Comparison of ENCODE assay signal across 29 cellular contexts in the genomic region with DNA sequence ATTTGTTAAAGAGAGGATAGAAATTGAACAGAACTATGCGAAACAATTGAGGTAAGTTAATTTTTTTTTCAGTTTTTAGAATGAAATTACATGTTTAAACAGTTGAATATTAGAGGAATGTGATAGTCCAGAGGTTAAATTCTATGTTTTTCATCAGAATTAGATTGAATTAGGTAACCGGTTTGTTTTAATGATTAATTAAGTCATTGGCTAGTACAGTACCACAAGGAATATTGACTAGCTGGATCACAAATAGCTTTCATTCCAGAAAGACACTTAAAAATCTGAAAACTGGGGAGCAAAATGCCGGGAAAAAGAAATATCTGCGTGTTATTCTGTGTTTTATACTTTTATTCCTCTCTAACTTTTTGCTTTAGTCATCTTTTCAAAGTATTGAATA.
"Had no signal": no experiment of that assay in that cellular context is flagged by ENCODE, and none has a peak within 500 bp of the region (broad histone marks: within the 10 kb centered on the region; RNA-seq: fewer than 3 reads in every experiment).

No MANE protein-coding gene starts in this region.

- H3K4me3 Mint-ChIP-seq: naive B cell; naive thymus-derived CD8-positive, alpha-beta T cell; natural killer cell treated with Interleukin-12 subunit alpha and Interleukin-12 subunit beta and Interleukin-15 and Interleukin-18, amount 100 ng/mL, for 72 hours; nephron progenitor cell; neural crest cell; stimulated activated memory B cell treated with anti-CD40 and anti-IgM and Interleukin-4, amounts not matched to agents 10 μg/mL and 1 μg/mL and 100 μg/mL, for 72 hours; stimulated activated naive CD8-positive, alpha-beta T cell treated with anti-CD3 and anti-CD28 coated beads, Interleukin-15, amount 100 ng/mL, for 72 hours; type B pancreatic cell had no signal

- H3K4me3 ChIP-seq: pancreas, psoas muscle, skin epidermis, smooth muscle cell, spleen, suprapubic skin, testis, tibial artery, transverse colon, upper lobe of right lung, uterus had no signal

- H3K27me3 Mint-ChIP-seq: naive B cell; stimulated activated memory B cell treated with anti-CD40 and anti-IgM and Interleukin-4, amounts not matched to agents 10 μg/mL and 1 μg/mL and 100 μg/mL, for 72 hours; stimulated activated naive CD8-positive, alpha-beta T cell treated with anti-CD3 and anti-CD28 coated beads, Interleukin-15, amount 100 ng/mL, for 72 hours; type B pancreatic cell had no signal

- H3K27ac ChIP-seq: pancreas, psoas muscle, skin epidermis, spleen, suprapubic skin, testis, tibial artery, transverse colon, upper lobe of right lung, uterus had no signal

- H3K4me1 Mint-ChIP-seq: naive thymus-derived CD8-positive, alpha-beta T cell; stimulated activated naive CD8-positive, alpha-beta T cell treated with anti-CD3 and anti-CD28 coated beads, Interleukin-15, amount 100 ng/mL, for 72 hours had no signal

- H3K36me3 Mint-ChIP-seq: naive thymus-derived CD8-positive, alpha-beta T cell; natural killer cell treated with Interleukin-12 subunit alpha and Interleukin-12 subunit beta and Interleukin-15 and Interleukin-18, amount 100 ng/mL, for 72 hours had no signal

- H3K9me3 ChIP-seq: pancreas, psoas muscle, spleen, suprapubic skin, testis, tibial artery, transverse colon, upper lobe of right lung, uterus had no signal

- H3K4me2 ChIP-seq: smooth muscle cell had no signal

- H3K4me1 ChIP-seq: psoas muscle, spleen, suprapubic skin, testis, tibial artery, upper lobe of right lung, uterus had no signal

- H3K9me3 Mint-ChIP-seq: naive thymus-derived CD8-positive, alpha-beta T cell; natural killer cell treated with Interleukin-12 subunit alpha and Interleukin-12 subunit beta and Interleukin-15 and Interleukin-18, amount 100 ng/mL, for 72 hours; stimulated activated naive CD8-positive, alpha-beta T cell treated with anti-CD3 and anti-CD28 coated beads, Interleukin-15, amount 100 ng/mL, for 72 hours had no signal

- H3K27ac Mint-ChIP-seq: naive thymus-derived CD8-positive, alpha-beta T cell; natural killer cell treated with Interleukin-12 subunit alpha and Interleukin-12 subunit beta and Interleukin-15 and Interleukin-18, amount 100 ng/mL, for 72 hours; stimulated activated memory B cell treated with anti-CD40 and anti-IgM and Interleukin-4, amounts not matched to agents 10 μg/mL and 1 μg/mL and 100 μg/mL, for 72 hours; stimulated activated naive CD8-positive, alpha-beta T cell treated with anti-CD3 and anti-CD28 coated beads, Interleukin-15, amount 100 ng/mL, for 72 hours; type B pancreatic cell had no signal

- ATAC-seq: naive thymus-derived CD8-positive, alpha-beta T cell; natural killer cell treated with Interleukin-12 subunit alpha and Interleukin-12 subunit beta and Interleukin-15 and Interleukin-18, amount 100 ng/mL, for 72 hours; pancreas; psoas muscle; right cardiac atrium; sciatic nerve; stimulated activated memory B cell treated with anti-CD40 and anti-IgM and Interleukin-4, amounts not matched to agents 10 μg/mL and 1 μg/mL and 100 μg/mL, for 72 hours; stimulated activated naive CD8-positive, alpha-beta T cell treated with anti-CD3 and anti-CD28 coated beads, Interleukin-15, amount 100 ng/mL, for 72 hours; stimulated activated naive CD8-positive, alpha-beta T cell treated with anti-CD3 and anti-CD28 coated beads, Interleukin-15, Interleukin-2, amounts not matched to agents 100 U/mL and 50 U/mL, for 24 hours; upper lobe of right lung had no signal

- DNase-seq: naive B cell; naive thymus-derived CD8-positive, alpha-beta T cell; nephron progenitor cell; pancreas; psoas muscle; right cardiac atrium; spleen; stimulated activated CD4-positive, alpha-beta T cell treated with anti-CD3 and anti-CD28 coated beads, Interleukin-12 subunit alpha, Interleukin-12 subunit beta, amount 100 ng/mL, for 4 hours; stimulated activated CD4-positive, alpha-beta T cell treated with anti-CD3 and anti-CD28 coated beads, Interleukin-1b, Interleukin-23, amount 100 ng/mL, for 48 hours; stimulated activated CD4-positive, alpha-beta T cell treated with anti-CD3 and anti-CD28 coated beads, Interleukin-4, amount 100 ng/mL, for 1 hour; stimulated activated CD4-positive, alpha-beta T cell treated with anti-CD3 and anti-CD28 coated beads, Interleukin-4, amount 100 ng/mL, for 4 hours; stimulated activated CD8-positive, alpha-beta memory T cell treated with anti-CD3 and anti-CD28 coated beads, Interleukin-4, amount 100 ng/mL, for 48 hours; stimulated activated naive CD4-positive, alpha-beta T cell; stimulated activated naive CD8-positive, alpha-beta T cell treated with anti-CD3 and anti-CD28 coated beads, Interleukin-15, amount 100 ng/mL, for 72 hours; stimulated activated naive CD8-positive, alpha-beta T cell treated with anti-CD3 and anti-CD28 coated beads, Interleukin-15, Interleukin-2, amounts not matched to agents 100 U/mL and 50 U/mL, for 24 hours; substantia nigra; testis; tibial artery; transverse colon; upper lobe of right lung; uterus had no signal

- H3K27me3 ChIP-seq: pancreas, spleen, suprapubic skin, testis, tibial artery, transverse colon, upper lobe of right lung, uterus had no signal

- H3K36me3 ChIP-seq: pancreas, spleen, suprapubic skin, tibial artery, transverse colon, upper lobe of right lung, uterus had no signal

- FAIRE-seq: pancreas had no signal
